Comparison of ENCODE assay signal across 8 cellular contexts in the genomic region with DNA sequence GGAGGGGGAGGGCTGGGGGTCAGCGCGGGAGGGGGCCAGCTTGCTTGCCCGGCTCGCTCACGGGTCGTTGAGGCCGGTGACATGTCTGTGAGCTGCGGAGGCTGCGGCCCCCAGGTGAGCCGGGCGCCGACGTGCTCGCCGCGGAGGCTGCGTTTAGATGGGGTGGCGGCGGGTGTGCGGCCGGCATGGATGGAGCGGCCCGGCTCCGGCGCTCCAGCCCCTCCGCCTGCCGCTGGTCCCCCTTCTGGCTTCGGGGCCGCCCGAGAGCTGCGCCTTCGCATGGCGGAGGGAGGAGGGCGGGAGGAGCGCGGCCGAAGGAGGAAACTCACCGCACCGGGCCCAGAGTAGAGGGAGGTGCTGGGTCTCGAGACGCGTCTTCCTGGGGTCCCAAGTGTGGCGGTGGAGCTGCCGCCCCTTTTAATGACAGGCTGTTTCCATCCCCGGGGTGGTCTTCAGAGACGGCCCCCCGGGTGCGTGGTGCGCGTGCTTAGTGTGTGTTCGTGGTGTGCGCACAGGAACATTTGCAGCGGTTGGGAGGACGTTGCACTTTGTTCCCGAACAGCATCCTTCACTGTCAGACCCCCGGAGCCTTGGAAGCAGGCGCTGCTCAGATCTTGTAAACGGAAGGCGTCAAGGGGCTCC.
DNase-seq lines count a peak whose midpoint lies in the region; ATAC-seq lines count a peak whose summit lies in the region.

A gene with protein sequence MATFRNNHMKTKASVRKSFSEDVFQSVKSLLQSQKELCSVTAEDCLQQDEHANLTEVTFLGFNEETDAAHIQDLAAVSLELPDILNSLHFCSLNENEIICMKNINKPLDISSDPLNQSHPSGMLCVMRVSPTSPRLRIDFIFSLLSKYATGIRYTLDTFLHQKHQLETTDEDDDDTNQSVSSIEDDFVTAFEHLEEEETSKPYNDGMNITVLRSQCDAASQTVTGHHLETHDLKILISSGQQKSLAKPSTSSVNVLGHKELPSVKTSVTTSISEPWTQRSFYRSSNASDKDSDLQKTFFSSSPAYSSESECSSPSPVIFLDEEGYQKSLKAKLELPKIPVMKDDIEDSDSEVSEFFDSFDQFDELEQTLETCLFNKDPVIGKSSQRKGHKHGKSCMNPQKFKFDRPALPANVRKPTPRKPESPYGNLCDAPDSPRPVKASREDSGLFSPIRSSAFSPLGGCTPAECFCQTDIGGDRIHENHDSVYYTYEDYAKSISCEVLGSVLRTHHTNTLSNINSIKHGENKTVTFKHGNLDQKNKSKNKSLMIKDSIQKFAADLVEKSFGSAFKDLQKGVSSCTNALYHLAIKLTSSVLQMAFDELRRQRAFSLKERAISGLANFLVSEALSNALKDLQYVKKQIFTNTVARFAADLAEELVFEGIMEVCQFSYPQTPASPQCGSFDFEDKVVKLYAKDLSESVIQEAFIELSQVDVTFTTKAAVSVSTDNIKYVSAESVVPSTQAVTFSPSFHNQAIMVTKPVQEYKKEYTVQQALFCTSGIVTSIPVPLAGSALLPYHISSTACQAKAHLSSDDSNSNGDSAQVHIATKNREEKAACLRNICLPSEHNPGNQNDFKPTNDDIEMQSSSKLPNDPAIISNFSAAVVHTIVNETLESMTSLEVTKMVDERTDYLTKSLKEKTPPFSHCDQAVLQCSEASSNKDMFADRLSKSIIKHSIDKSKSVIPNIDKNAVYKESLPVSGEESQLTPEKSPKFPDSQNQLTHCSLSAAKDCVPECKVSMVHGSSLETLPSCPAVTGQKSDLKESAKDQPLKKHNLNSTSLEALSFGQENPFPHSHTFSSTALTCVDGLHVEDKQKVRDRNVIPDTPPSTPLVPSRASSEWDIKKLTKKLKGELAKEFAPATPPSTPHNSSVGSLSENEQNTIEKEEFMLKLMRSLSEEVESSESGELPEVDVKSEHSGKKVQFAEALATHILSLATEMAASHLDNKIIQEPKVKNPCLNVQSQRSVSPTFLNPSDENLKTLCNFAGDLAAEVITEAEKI (N-terminal part only) (plus strand): TSS at position 38 of the 642 bp plus-strand sequence. CDS start 14,197 bp downstream, outside the sequence.

- ATAC-seq in HG02840 (IDR thresholded peaks at IDR 0.05; ENCODE audit: low FRiP score, unreplicated experiment), result peak; percentile 21

- no peaks in the 10 kb centered on the region for H3K36me3 ChIP-seq in mucosa of stomach (ENCODE audit: control insufficient read depth, insufficient read depth, low read length)

- DNase-seq in NCI-H2196 treated with DMSO at 0.1 percent for 48 hours (lab: John Stamatoyannopoulos, UW; ENCODE audit: unreplicated experiment) (peak; percentile 7), NCI-H2196 (lab: John Stamatoyannopoulos, UW; ENCODE audit: unreplicated experiment) (no peak), NCI-H345 treated with DMSO at 0.1 percent for 48 hours (lab: John Stamatoyannopoulos, UW; ENCODE audit: unreplicated experiment) (peak; percentile 35), epithelial cell of prostate (ENCODE audit: low read depth, low spot score) (no peak)
- DNase-seq in activated CD8-positive, alpha-beta memory T cell treated with anti-CD3 and anti-CD28 coated beads, Interleukin-2, amount 50 U/mL, for 24 hours (ENCODE audit: extremely low read depth), result peak; percentile 3
- DNase-seq in stimulated activated CD8-positive, alpha-beta memory T cell treated with anti-CD3 and anti-CD28 coated beads, Interleukin-7, amount 100 ng/mL, for 48 hours (ENCODE audit: extremely low read depth in 1 of 2, low read depth in 1 of 2), result peak; percentile 11 to 24

- H3K9me3 ChIP-seq in mucosa of stomach (ENCODE audit: control insufficient read depth, low read length), result no peaks in the 10 kb centered on the region

- peak within 1 kb of the TSS; percentile 94 for H3K4me3 ChIP-seq in mucosa of stomach (ENCODE audit: low read length)

- peaks cover 8% of the 10 kb centered on the region for H3K4me1 ChIP-seq in mucosa of stomach (ENCODE audit: control insufficient read depth, insufficient read depth, low read length)

- H3K27me3 ChIP-seq in mucosa of stomach (ENCODE audit: control insufficient read depth, insufficient read depth, low read length), result no peaks in the 10 kb centered on the region

- peak within 1 kb of the TSS; percentile 77 for H3K9ac ChIP-seq in mucosa of stomach (ENCODE audit: low read length)

- peak within 1 kb of the TSS; percentile 54 for H3K27ac ChIP-seq in epithelial cell of prostate

Comparison
In these comparisons a context has a peak if more than half of its experiments do, and no peak if none do; other contexts are left out.
1. DNase-seq: peak in NCI-H2196 treated with DMSO at 0.1 percent for 48 hours (single experiment), NCI-H345 treated with DMSO at 0.1 percent for 48 hours (single experiment), activated CD8-positive, alpha-beta memory T cell treated with anti-CD3 and anti-CD28 coated beads, Interleukin-2, amount 50 U/mL, for 24 hours (single experiment) and stimulated activated CD8-positive, alpha-beta memory T cell treated with anti-CD3 and anti-CD28 coated beads, Interleukin-7, amount 100 ng/mL, for 48 hours (2 of 2); none in NCI-H2196 (single experiment) and epithelial cell of prostate (single experiment).